Comparison of ENCODE assay signal across 17 cellular contexts in genomic region chr14:31930493-31931225, GRCh38.
DNase-seq lines count a peak whose midpoint lies in the region; ATAC-seq, FAIRE-seq and TF ChIP-seq lines count a peak whose summit lies in the region.
"Had no signal": no experiment of that assay in that cellular context is flagged by ENCODE, and none has a peak within 500 bp of the region (broad histone marks: within the 10 kb centered on the region; RNA-seq: fewer than 3 reads in every experiment).

No MANE protein-coding gene starts in this region.

- peak overlapping the region; percentile 69 to 75 for H3K27ac ChIP-seq in A549
- H3K27ac ChIP-seq in SJSA1: peak overlapping the region; percentile 38
- H3K27ac ChIP-seq in uterus: no peak overlapping the region
- H3K27ac ChIP-seq: ovary, SJCRH30 had no signal

- H3K4me2 ChIP-seq in A549: peak overlapping the region; percentile 53

- H3K4me1 ChIP-seq in A549 (peaks cover 66% of the 10 kb centered on the region), SJSA1 (replicated peaks) (peaks cover 56% of the 10 kb centered on the region), uterus (peaks cover 3 to 8% of the 10 kb centered on the region in 2 donors)

- POLR2A ChIA-PET in A549 (lab: Yijun Ruan, JAX): interaction anchor here (0.6 to 1.0 kb wide), 2 partner anchors 11 to 273 kb away, joined by 3 to 7 read pairs; partner anchors contain the start of gene RNU6-8

- H3K4me3 ChIP-seq in A549 (no peak overlapping the region), SJSA1 (no peak overlapping the region), uterus (no peak overlapping the region)
- H3K4me3 ChIP-seq: ovary, SJCRH30 had no signal

- intact Hi-C loops in uterus (cut with DNase I; ENCODE audit: low total_unique reads): no loop called here

- 0 out of 5 replicates have a peak, but pooled peaks have one; percentile 12 to 17 for TF ChIP-seq EP300 in A549 (IDR thresholded peaks at IDR 0.05)

- H3K36me3 ChIP-seq in SJSA1 (no peaks in the 10 kb centered on the region), uterus (no peaks in the 10 kb centered on the region)
- H3K36me3 ChIP-seq: ovary, SJCRH30 had no signal

- H3K9me3 ChIP-seq in A549: no peaks in the 10 kb centered on the region
- no peaks in the 10 kb centered on the region for H3K9me3 ChIP-seq in SJSA1 (replicated peaks)
- no peaks in the 10 kb centered on the region for H3K9me3 ChIP-seq in uterus
- H3K9me3 ChIP-seq: ovary, SJCRH30 had no signal

- TF ChIP-seq CTCF in A549 (IDR thresholded peaks at IDR 0.05) (no peak), uterus (IDR thresholded peaks at IDR 0.05) (no peak)

- H3K27me3 ChIP-seq in SJSA1 (replicated peaks): no peaks in the 10 kb centered on the region
- no peaks in the 10 kb centered on the region for H3K27me3 ChIP-seq in uterus
- H3K27me3 ChIP-seq: ovary, SJCRH30 had no signal

- peak in 1 of 2 experiments; percentile 29; a peak in 1 of 5 replicates for TF ChIP-seq RAD21 in A549 (conservative IDR thresholded peaks at IDR 0.05 in 1 of 2, IDR thresholded peaks at IDR 0.05 in 1 of 2)

- ATAC-seq in A549 (peak; percentile 45 to 73), GM18861 (IDR thresholded peaks at IDR 0.05; ENCODE audit: unreplicated experiment) (peak; percentile 46), HG03095 (IDR thresholded peaks at IDR 0.05; ENCODE audit: unreplicated experiment) (no peak), HG03135 (IDR thresholded peaks at IDR 0.05; ENCODE audit: unreplicated experiment) (no peak)

- TF ChIP-seq POLR2A in A549 (IDR thresholded peaks at IDR 0.05; ENCODE audit: low read length) (no peak), uterus (IDR thresholded peaks at IDR 0.05) (no peak)

- no peak for FAIRE-seq in A549 (lab: Jason Lieb, UNC)
- FAIRE-seq: H1, urothelium cell line had no signal

- DNase-seq in A549 (ENCODE audit: low read depth in 1 of 2, low spot score in 1 of 2): peak; percentile 38 to 75
- peak in 1 of 2 experiments; percentile 57 for DNase-seq in SJSA1 (ENCODE audit: low read depth in 1 of 2, low spot score in 2 of 2)
- DNase-seq in hepatic stellate cell (ENCODE audit: low spot score): peak; percentile 56
- DNase-seq in uterus: no peak
- DNase-seq in NCI-H82 (lab: John Stamatoyannopoulos, UW): no peak
- DNase-seq: activated T-cell treated with anti-CD3 and anti-CD28 coated beads, Interleukin-2, amount 50 U/mL, for 1 hour; anterior cingulate cortex; DND-41; effector CD4-positive, alpha-beta T cell; mesendoderm; ovary; SJCRH30 had no signal

- WGBS in A549 (ENCODE audit: missing lambda C conversion rate): 32% methylated on average over 2 of the region's 2 CpGs

- CTCF ChIA-PET in A549 (lab: Yijun Ruan, JAX): interaction anchor here (0.7 to 2.5 kb wide), 3 partner anchors 322 to 1597 kb away, joined by 4 to 9 read pairs (median 4); no protein-coding TSS in a partner anchor

TF ChIP-seq in A549, 52 proteins besides CTCF, POLR2A, EP300 and RAD21:
- TF ChIP-seq FOSL2 (IDR thresholded peaks at IDR 0.05) (peak; percentile 36; the same call in 1 of the 2 replicates), FOSL2 (CRISPR knock-in tag; IDR thresholded peaks at IDR 0.05) (peak; percentile 82), ATOH8 (CRISPR knock-in tag; IDR thresholded peaks at IDR 0.05; ENCODE audit: low read depth) (0 out of 2 replicates have a peak, but pooled peaks have one; percentile 15), JUNB (IDR thresholded peaks at IDR 0.05) (peak; percentile 66), JUN (IDR thresholded peaks at IDR 0.05) (peak in 1 of 2 experiments; percentile 37; a peak in 1 of 5 replicates), GATA3 (IDR thresholded peaks at IDR 0.05; ENCODE audit: borderline replicate concordance) (peak; percentile 72; the same call in 1 of the 2 replicates), CEBPB (IDR thresholded peaks at IDR 0.05) (peak; percentile 5 to 51; a peak in 1 of 4 replicates), TP53 (CRISPR knock-in tag; IDR thresholded peaks at IDR 0.05) (no peak), PBX3 (IDR thresholded peaks at IDR 0.05) (no peak), MAX (IDR thresholded peaks at IDR 0.05) (peak; percentile 16; the same call in 1 of the 2 replicates)
TF ChIP-seq in A549: peak in this region for 7.

Comparison
In these comparisons a context has a peak if more than half of its experiments do, and no peak if none do; other contexts are left out.
1. ATAC-seq: peak in A549 (2 of 2) and GM18861 (single experiment); none in HG03095 (single experiment) and HG03135 (single experiment).
2. DNase-seq: peak in A549 (2 of 2) and hepatic stellate cell (single experiment); none in uterus (0 of 2) and NCI-H82 (single experiment).
3. H3K27ac ChIP-seq: peak in A549 (2 of 2) and SJSA1 (single experiment); none in uterus (0 of 2).